In genomic region chr17:1030684-1031557, GRCh38 we compare ENCODE assay signal across 12 cellular contexts. TPM values are rescaled to one million over a fixed set of nuclear protein-coding genes. Genes with fewer than 3 reads are reported as not detected.
DNase-seq lines count a peak whose midpoint lies in the region; ATAC-seq and TF ChIP-seq lines count a peak whose summit lies in the region.
"Had no signal": no experiment of that assay in that cellular context is flagged by ENCODE, and none has a peak within 500 bp of the region (broad histone marks: within the 10 kb centered on the region; RNA-seq: fewer than 3 reads in every experiment).

No MANE protein-coding gene starts in this region.

- H3K36me3 ChIP-seq in thoracic aorta, result no peaks in the 10 kb centered on the region

- H3K36me3 Mint-ChIP-seq in mesothelial cell of epicardium, result peaks cover 3% of the 10 kb centered on the region

- H3K9me3 ChIP-seq in thoracic aorta, result no peaks in the 10 kb centered on the region

- H3K27me3 Mint-ChIP-seq in mesothelial cell of epicardium (ENCODE audit: low read depth), result peaks cover 10% of the 10 kb centered on the region
- H3K27me3 Mint-ChIP-seq: naive thymus-derived CD4-positive, alpha-beta T cell had no signal

- no peak for ATAC-seq in thoracic aorta (ENCODE audit: insufficient number of reproducible peaks, low FRiP score, low read depth)
- ATAC-seq: naive thymus-derived CD4-positive, alpha-beta T cell had no signal

- TF ChIP-seq CTCF in LNCaP clone FGC (IDR thresholded peaks at IDR 0.05; ENCODE audit: control insufficient read depth, extremely low read depth, insufficient read depth), result no peak
- TF ChIP-seq CTCF in mesothelial cell of epicardium (IDR thresholded peaks at IDR 0.05; ENCODE audit: unreplicated experiment), result no peak
- no peak for TF ChIP-seq CTCF in thoracic aorta (IDR thresholded peaks at IDR 0.05)

- DNase-seq in LNCaP clone FGC (ENCODE audit: low read depth), result peak; percentile 64
- peak; percentile 62 for DNase-seq in fibroblast of gingiva (ENCODE audit: low read depth)
- no peak for DNase-seq in mesothelial cell of epicardium (ENCODE audit: low spot score in 2 of 2, unreplicated experiment in 2 of 2)
- no peak for DNase-seq in thoracic aorta (ENCODE audit: low spot score)
- no peak for DNase-seq in RKO (ENCODE audit: low spot score)
- DNase-seq in SIG-M5 treated with dmso at 0.1 percent for 504 hours (lab: John Stamatoyannopoulos, UW; ENCODE audit: unreplicated experiment), result no peak
- no peak for DNase-seq in CD1c-positive myeloid dendritic cell (ENCODE audit: extremely low spot score)
- no peak for DNase-seq in activated naive CD4-positive, alpha-beta T cell treated with Interleukin-2 at 50 U/mL for 16 hours
- DNase-seq: COR-L47; naive thymus-derived CD4-positive, alpha-beta T cell; NCI-H187; stimulated activated CD4-positive, alpha-beta T cell treated with anti-CD3 and anti-CD28 coated beads, Interleukin-2, amount 100 ng/mL, for 48 hours had no signal

- H3K4me3 ChIP-seq in LNCaP clone FGC (ENCODE audit: low read depth, low read length) (0 out of 2 replicates have a peak overlapping the region, but pooled peaks have one; percentile 5), thoracic aorta (peak overlapping the region; percentile 67)

- peak overlapping the region; percentile 52 to 73 for H3K27ac ChIP-seq in thoracic aorta

- H3K27me3 ChIP-seq in thoracic aorta (replicated peaks; ENCODE audit: insufficient read depth), result no peaks in the 10 kb centered on the region

- peak overlapping the region; percentile 13 for H3K4me3 Mint-ChIP-seq in mesothelial cell of epicardium
- H3K4me3 Mint-ChIP-seq: naive thymus-derived CD4-positive, alpha-beta T cell had no signal

- no peaks in the 10 kb centered on the region for H3K9me3 Mint-ChIP-seq in mesothelial cell of epicardium
- H3K9me3 Mint-ChIP-seq: naive thymus-derived CD4-positive, alpha-beta T cell had no signal

- peaks cover 3% of the 10 kb centered on the region for H3K4me1 Mint-ChIP-seq in mesothelial cell of epicardium

- H3K27ac Mint-ChIP-seq in mesothelial cell of epicardium, result no peak overlapping the region
- H3K27ac Mint-ChIP-seq: naive thymus-derived CD4-positive, alpha-beta T cell had no signal

- H3K4me1 ChIP-seq in thoracic aorta (ENCODE audit: control insufficient read depth in 1 of 2, low read depth in 2 of 2), result peaks cover 25 to 59% of the 10 kb centered on the region in 2 donors

RNA-seq across cellular contexts. Expression of gene TIMM22, which starts 34.0 kb away (rescaled TPM):
- total RNA-seq in mesothelial cell of epicardium, result 14.9 to 16.3 TPM (median 15.5 TPM) in 3 replicates
- total RNA-seq in thoracic aorta, result 10 to 100 TPM; 12.6 to 13.0 TPM

RNA-seq across cellular contexts. Expression of gene NXN, which starts 51.3 kb away (rescaled TPM):
- total RNA-seq in mesothelial cell of epicardium (99.1 to 107 TPM (median 106 TPM) in 3 replicates), thoracic aorta (10 to 100 TPM; 13.9 to 18.9 TPM)

Comparison
In these comparisons a context has a peak if more than half of its experiments do, and no peak if none do; other contexts are left out.
1. DNase-seq: peak in LNCaP clone FGC (single experiment) and fibroblast of gingiva (single experiment); none in mesothelial cell of epicardium (0 of 2), thoracic aorta (single experiment), RKO (single experiment), SIG-M5 treated with dmso at 0.1 percent for 504 hours (single experiment), CD1c-positive myeloid dendritic cell (single experiment) and activated naive CD4-positive, alpha-beta T cell treated with Interleukin-2 at 50 U/mL for 16 hours (single experiment).